19 cellular contexts compared by ENCODE assay signal in the genomic region with DNA sequence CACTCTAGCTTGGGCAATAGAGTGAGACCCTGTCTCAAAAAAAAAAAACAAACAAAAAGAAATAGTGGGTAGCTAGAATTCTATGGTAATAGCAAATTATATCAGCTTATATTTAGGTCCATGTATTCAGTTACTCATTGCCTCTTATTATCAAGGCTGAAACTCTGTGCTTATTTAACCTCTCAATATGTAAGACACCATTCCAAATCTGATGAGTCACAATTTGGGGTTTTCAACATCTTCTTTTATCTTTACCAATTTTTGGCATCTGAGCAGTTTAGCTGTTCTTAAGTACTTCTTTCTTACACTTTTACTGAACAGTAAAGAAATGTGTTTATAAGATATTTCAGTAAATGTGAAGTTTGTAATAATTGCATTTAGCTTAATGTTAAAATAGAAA.
DNase-seq lines count a peak whose midpoint lies in the region; ATAC-seq and TF ChIP-seq lines count a peak whose summit lies in the region.
"Had no signal": no experiment of that assay in that cellular context is flagged by ENCODE, and none has a peak within 500 bp of the region (broad histone marks: within the 10 kb centered on the region; RNA-seq: fewer than 3 reads in every experiment).

No MANE protein-coding gene starts in this region.

- H3K27ac ChIP-seq in testis, result no peak overlapping the region
- H3K27ac ChIP-seq: C4-2B, hepatocyte, transverse colon had no signal

- peaks cover under 1% of the 10 kb centered on the region for H3K4me1 ChIP-seq in testis
- no peaks in the 10 kb centered on the region for H3K4me1 ChIP-seq in BE2C
- H3K4me1 ChIP-seq: transverse colon had no signal

- CTCF ChIA-PET in AG04449 (lab: Yijun Ruan, JAX), result interaction anchor here (0.5 kb wide), 1 partner anchor 682 kb away, joined by 3 read pairs; no protein-coding TSS in a partner anchor

- TF ChIP-seq CTCF in AG04449 (IDR thresholded peaks at IDR 0.05; ENCODE audit: insufficient read depth, low read length, missing control alignments), result no peak
- TF ChIP-seq CTCF in fibroblast of the aortic adventitia (IDR thresholded peaks at IDR 0.05; ENCODE audit: insufficient read depth, low read length), result no peak
- no peak for TF ChIP-seq CTCF in testis (IDR thresholded peaks at IDR 0.05)
- TF ChIP-seq CTCF in BE2C (IDR thresholded peaks at IDR 0.05; ENCODE audit: low read depth, low read length), result no peak

- POLR2A ChIA-PET in AG04449 (lab: Yijun Ruan, JAX), result no interaction called here

- ATAC-seq in HG02852 (IDR thresholded peaks at IDR 0.05; ENCODE audit: unreplicated experiment), result no peak
- ATAC-seq: activated naive CD8-positive, alpha-beta T cell treated with anti-CD3 and anti-CD28 coated beads, Interleukin-2, amount 50 U/mL, for 24 hours; left lobe of liver; natural killer cell had no signal

- no peaks in the 10 kb centered on the region for H3K27me3 ChIP-seq in testis
- H3K27me3 ChIP-seq in BE2C, result no peaks in the 10 kb centered on the region
- H3K27me3 ChIP-seq: hepatocyte, transverse colon had no signal

- H3K9me3 ChIP-seq in testis, result no peaks in the 10 kb centered on the region
- no peaks in the 10 kb centered on the region for H3K9me3 ChIP-seq in BE2C
- H3K9me3 ChIP-seq: transverse colon had no signal

- H3K4me3 ChIP-seq in AG04449 (ENCODE audit: low read depth, low read length), result no peak overlapping the region
- no peak overlapping the region for H3K4me3 ChIP-seq in fibroblast of the aortic adventitia (ENCODE audit: low read depth, low read length)
- no peak overlapping the region for H3K4me3 ChIP-seq in testis
- H3K4me3 ChIP-seq in BE2C (ENCODE audit: low read depth, low read length), result no peak overlapping the region
- H3K4me3 ChIP-seq: hepatocyte, transverse colon had no signal

- TF ChIP-seq POLR2A in testis (IDR thresholded peaks at IDR 0.05), result no peak

- no peaks in the 10 kb centered on the region for H3K36me3 ChIP-seq in testis (ENCODE audit: low read depth, missing control alignments)
- H3K36me3 ChIP-seq in BE2C, result no peaks in the 10 kb centered on the region
- H3K36me3 ChIP-seq: transverse colon had no signal

- intact Hi-C loops in testis (cut with DNase I; ENCODE audit: low total_unique reads), result no loop called here

- DNase-seq in AG04449 (ENCODE audit: low read depth, low spot score) (peak; percentile 76), GM04504 (ENCODE audit: low read depth) (peak; percentile 38), amniotic epithelial cell (ENCODE audit: low read depth) (peak; percentile 80), fibroblast of the aortic adventitia (ENCODE audit: low read depth) (peak; percentile 96), testis (no peak), BE2C (no peak), NCI-H2171 (lab: John Stamatoyannopoulos, UW) (no peak)
- DNase-seq: activated B cell treated with CpG ODN at 0.5 μM for 24 hours; activated naive CD8-positive, alpha-beta T cell treated with anti-CD3 and anti-CD28 coated beads, Interleukin-2, amount 50 U/mL, for 24 hours; DND-41; natural killer cell; NCI-H1105; NCI-H2227 treated with DMSO at 0.1 percent for 48 hours; stimulated activated CD4-positive, alpha-beta T cell treated with anti-CD3 and anti-CD28 coated beads, Interleukin-4, amount 100 ng/mL, for 1 hour; transverse colon had no signal

Comparison
In these comparisons a context has a peak if more than half of its experiments do, and no peak if none do; other contexts are left out.
1. DNase-seq: peak in AG04449 (single experiment), GM04504 (single experiment), amniotic epithelial cell (single experiment) and fibroblast of the aortic adventitia (single experiment); none in testis (single experiment), BE2C (single experiment) and NCI-H2171 (single experiment).